ENCODE assay signal across 1 cellular context in genomic region chr2:99490088-99491065, GRCh38.
TF ChIP-seq lines count a peak whose summit lies in the region.

No MANE protein-coding gene starts in this region.

TF ChIP-seq in HepG2, 621 proteins besides CTCF, POLR2A, EP300 and RAD21 (continued from another document and continues in another):
- TF ChIP-seq SNAPC4 (CRISPR knock-in tag; IDR thresholded peaks at IDR 0.05), result no peak
- no peak for TF ChIP-seq SP1 (IDR thresholded peaks at IDR 0.05)
- TF ChIP-seq SP1 (CRISPR knock-in tag; IDR thresholded peaks at IDR 0.05), result no peak; the same call in none of the 2 replicates
- no peak for TF ChIP-seq ZNF552 (CRISPR knock-in tag; IDR thresholded peaks at IDR 0.05; ENCODE audit: borderline replicate concordance)
- TF ChIP-seq CENPX (CRISPR knock-in tag; IDR thresholded peaks at IDR 0.05), result no peak
- TF ChIP-seq ZNF800 (CRISPR knock-in tag; IDR thresholded peaks at IDR 0.05), result peak; percentile 73; the same call in 1 of the 2 replicates
- TF ChIP-seq ZNF496 (CRISPR knock-in tag; IDR thresholded peaks at IDR 0.05; ENCODE audit: insufficient replicate concordance), result no peak
- no peak for TF ChIP-seq ZNF839 (CRISPR knock-in tag; IDR thresholded peaks at IDR 0.05; ENCODE audit: borderline replicate concordance)
- peak; percentile 47; the same call in 1 of the 2 replicates for TF ChIP-seq ZNF773 (CRISPR knock-in tag; IDR thresholded peaks at IDR 0.05; ENCODE audit: borderline replicate concordance)
- TF ChIP-seq HOXA5 (CRISPR knock-in tag; IDR thresholded peaks at IDR 0.05), result no peak; the same call in 1 of the 2 replicates
- peak; percentile 31; the same call in 1 of the 2 replicates for TF ChIP-seq ZNF292 (CRISPR knock-in tag; IDR thresholded peaks at IDR 0.05; ENCODE audit: borderline replicate concordance, low read depth)
- no peak for TF ChIP-seq ZNF878 (CRISPR knock-in tag; IDR thresholded peaks at IDR 0.05)
- no peak for TF ChIP-seq LRRFIP1 (CRISPR knock-in tag; conservative IDR thresholded peaks at IDR 0.05)
- no peak for TF ChIP-seq ZNF33A (CRISPR knock-in tag; IDR thresholded peaks at IDR 0.05; ENCODE audit: borderline replicate concordance)
- no peak for TF ChIP-seq ZNF766 (CRISPR knock-in tag; IDR thresholded peaks at IDR 0.05; ENCODE audit: borderline replicate concordance)
- no peak for TF ChIP-seq EZH2 (conservative IDR thresholded peaks at IDR 0.05; ENCODE audit: low read depth, low read length)
- TF ChIP-seq KLF9 (CRISPR knock-in tag; IDR thresholded peaks at IDR 0.05; ENCODE audit: low read depth), result no peak
- peak; percentile 59 for TF ChIP-seq DBP (CRISPR knock-in tag; IDR thresholded peaks at IDR 0.05; ENCODE audit: not compliant biosample characterization)
- TF ChIP-seq NFKB2 (CRISPR knock-in tag; IDR thresholded peaks at IDR 0.05; ENCODE audit: borderline replicate concordance), result no peak; the same call in 1 of the 2 replicates
- no peak; the same call in 1 of the 2 replicates for TF ChIP-seq GLI4 (CRISPR knock-in tag; IDR thresholded peaks at IDR 0.05; ENCODE audit: borderline replicate concordance)
- peak; percentile 85 for TF ChIP-seq TFDP2 (CRISPR knock-in tag; IDR thresholded peaks at IDR 0.05)
- TF ChIP-seq ZNF20 (CRISPR knock-in tag; IDR thresholded peaks at IDR 0.05), result no peak
- TF ChIP-seq IKZF5 (CRISPR knock-in tag; IDR thresholded peaks at IDR 0.05), result peak; percentile 86
- peak; percentile 94 for TF ChIP-seq ZNF501 (CRISPR knock-in tag; IDR thresholded peaks at IDR 0.05)
- TF ChIP-seq MED13 (CRISPR knock-in tag; IDR thresholded peaks at IDR 0.05), result no peak
- peak; percentile 83 for TF ChIP-seq RXRA (CRISPR knock-in tag; IDR thresholded peaks at IDR 0.05)
- TF ChIP-seq ARNT (IDR thresholded peaks at IDR 0.05), result no peak
- no peak for TF ChIP-seq ZSCAN30 (CRISPR knock-in tag; IDR thresholded peaks at IDR 0.05)
- TF ChIP-seq KLF13 (CRISPR knock-in tag; IDR thresholded peaks at IDR 0.05), result peak; percentile 37; the same call in 1 of the 2 replicates
- TF ChIP-seq TIGD3 (CRISPR knock-in tag; IDR thresholded peaks at IDR 0.05; ENCODE audit: borderline replicate concordance), result 0 out of 2 replicates have a peak, but pooled peaks have one; percentile 48
- TF ChIP-seq ZSCAN20 (CRISPR knock-in tag; IDR thresholded peaks at IDR 0.05; ENCODE audit: borderline replicate concordance), result peak; percentile 67; the same call in 1 of the 2 replicates
- peak; percentile 87 for TF ChIP-seq ZBTB38 (CRISPR knock-in tag; IDR thresholded peaks at IDR 0.05)
- TF ChIP-seq ZNF574 (CRISPR knock-in tag; IDR thresholded peaks at IDR 0.05), result peak; percentile 88
- TF ChIP-seq ARID5B (CRISPR knock-in tag; IDR thresholded peaks at IDR 0.05), result peak; percentile 80
